ENCODE assay signal across 38 cellular contexts in genomic region chr2:151799886-151800292, GRCh38.
"Had no signal": no experiment of that assay in that cellular context is flagged by ENCODE, and none has a peak within 500 bp of the region (broad histone marks: within the 10 kb centered on the region; RNA-seq: fewer than 3 reads in every experiment).

No MANE protein-coding gene starts in this region.

- H3K4me1 ChIP-seq: ascending aorta had no signal

- H3K4me1 Mint-ChIP-seq: activated CD4-positive, alpha-beta memory T cell treated with anti-CD3 and anti-CD28 coated beads, Interleukin-2, amount 10 ng/mL, durations not matched to agents 7 days and 5 days; activated naive CD4-positive, alpha-beta T cell treated with anti-CD3 and anti-CD28 coated beads, Interleukin-2, amount 10 ng/mL, durations not matched to agents 7 days and 5 days; activated naive CD8-positive, alpha-beta T cell treated with anti-CD3 and anti-CD28 coated beads, Interleukin-2, amount 10 ng/mL, durations not matched to agents 7 days and 5 days had no signal

- H3K9me3 ChIP-seq: ascending aorta had no signal

- ATAC-seq: activated CD4-positive, alpha-beta T cell treated with anti-CD3 and anti-CD28 coated beads for 36 hours; activated CD8-positive, alpha-beta memory T cell treated with anti-CD3 and anti-CD28 coated beads, Interleukin-2, amount 10 ng/mL, durations not matched to agents 7 days and 5 days; activated CD8-positive, alpha-beta T cell treated with anti-CD3 and anti-CD28 coated beads, Interleukin-2, amount 10 ng/mL, durations not matched to agents 7 days and 5 days; activated naive CD8-positive, alpha-beta T cell treated with anti-CD3 and anti-CD28 coated beads, Interleukin-2, amount 50 U/mL, for 24 hours; WTC11 had no signal

- H3K27ac ChIP-seq: ascending aorta, cardiac muscle cell, WERI-Rb-1 had no signal

- H3K4me3 ChIP-seq: ascending aorta, cardiac muscle cell had no signal

- FAIRE-seq: bronchial epithelial cell had no signal

- H3K4me3 Mint-ChIP-seq: activated CD4-positive, alpha-beta memory T cell treated with anti-CD3 and anti-CD28 coated beads, Interleukin-2, amount 10 ng/mL, durations not matched to agents 7 days and 5 days; activated CD4-positive, alpha-beta T cell treated with anti-CD3 and anti-CD28 coated beads for 36 hours; activated CD4-positive, alpha-beta T cell treated with anti-CD3 and anti-CD28 coated beads, Interleukin-2, amount 10 ng/mL, durations not matched to agents 7 days and 5 days; activated CD8-positive, alpha-beta memory T cell treated with anti-CD3 and anti-CD28 coated beads, Interleukin-2, amount 10 ng/mL, durations not matched to agents 7 days and 5 days; activated CD8-positive, alpha-beta T cell treated with anti-CD3 and anti-CD28 coated beads, Interleukin-2, amount 10 ng/mL, durations not matched to agents 7 days and 5 days; activated naive CD4-positive, alpha-beta T cell treated with anti-CD3 and anti-CD28 coated beads, Interleukin-2, amount 10 ng/mL, durations not matched to agents 7 days and 5 days; activated naive CD4-positive, alpha-beta T cell treated with anti-CD3 and anti-CD28 coated beads, Interleukin-2, amount 50 U/mL, for 24 hours; activated naive CD8-positive, alpha-beta T cell; activated naive CD8-positive, alpha-beta T cell treated with anti-CD3 and anti-CD28 coated beads, Interleukin-2, amount 10 ng/mL, durations not matched to agents 7 days and 5 days; activated naive CD8-positive, alpha-beta T cell treated with anti-CD3 and anti-CD28 coated beads, Interleukin-2, amount 50 U/mL, for 24 hours; activated T-cell treated with anti-CD3 and anti-CD28 coated beads, Interleukin-2, amount 50 U/mL, for 24 hours; brain; central memory CD8-positive, alpha-beta T cell; T-helper 1 cell treated with Interleukin-12 subunit alpha and Interleukin-12 subunit beta and Interleukin-4 antibody, amounts not matched to agents 30 μg/mL and 1 μg/mL, for 36 hours; T-helper 2 cell treated with Interferon-gamma antibody and Interleukin-4, amounts not matched to agents 5 μg/mL and 100 μg/mL, for 36 hours; WTC11 had no signal

- H3K27me3 ChIP-seq: ascending aorta, cardiac muscle cell had no signal

- DNase-seq: activated CD4-positive, alpha-beta memory T cell treated with anti-CD3 and anti-CD28 coated beads, Interleukin-2, amount 10 ng/mL, durations not matched to agents 7 days and 5 days; activated CD4-positive, alpha-beta T cell treated with anti-CD3 and anti-CD28 coated beads for 1 hour; activated CD4-positive, alpha-beta T cell treated with anti-CD3 and anti-CD28 coated beads for 36 hours; activated CD4-positive, alpha-beta T cell treated with anti-CD3 and anti-CD28 coated beads for 48 hours; activated CD4-positive, alpha-beta T cell treated with anti-CD3 and anti-CD28 coated beads, Interleukin-2, amount 10 ng/mL, durations not matched to agents 7 days and 5 days; activated CD4-positive, alpha-beta T cell treated with anti-CD3 and anti-CD28 coated beads, Interleukin-2, amount 50 U/mL, for 48 hours; activated CD4-positive, CD25-positive, alpha-beta regulatory T cell; activated CD8-positive, alpha-beta memory T cell treated with anti-CD3 and anti-CD28 coated beads for 24 hours; activated CD8-positive, alpha-beta memory T cell treated with anti-CD3 and anti-CD28 coated beads, Interleukin-2, amount 10 ng/mL, durations not matched to agents 7 days and 5 days; activated CD8-positive, alpha-beta memory T cell treated with anti-CD3 and anti-CD28 coated beads, Interleukin-2, amount 50 U/mL, for 48 hours; activated CD8-positive, alpha-beta T cell treated with anti-CD3 and anti-CD28 coated beads, Interleukin-2, amount 10 ng/mL, durations not matched to agents 7 days and 5 days; activated effector memory CD4-positive, alpha-beta T cell treated with Interleukin-2 at 50 U/mL for 16 hours; activated gamma-delta T cell; activated naive CD4-positive, alpha-beta T cell treated with anti-CD3 and anti-CD28 coated beads, Interleukin-2, amount 10 ng/mL, durations not matched to agents 7 days and 5 days; activated naive CD4-positive, alpha-beta T cell treated with Interleukin-2 at 50 U/mL for 16 hours; activated naive CD8-positive, alpha-beta T cell treated with anti-CD3 and anti-CD28 coated beads, Interleukin-2, amount 10 ng/mL, durations not matched to agents 7 days and 5 days; activated naive CD8-positive, alpha-beta T cell treated with anti-CD3 and anti-CD28 coated beads, Interleukin-2, amount 50 U/mL, for 24 hours; activated T-cell treated with anti-CD3 and anti-CD28 coated beads, Interleukin-2, amount 50 U/mL, for 24 hours; activated T-cell treated with anti-CD3 and anti-CD28 coated beads, Interleukin-2, amount 50 U/mL, for 48 hours; amygdala; anterior cingulate cortex; caudate nucleus; cerebellar nuclear complex; T-helper 1 cell; T-helper 2 cell; T-helper 9 cell; WERI-Rb-1 had no signal

- H3K9me3 Mint-ChIP-seq: activated CD4-positive, alpha-beta memory T cell treated with anti-CD3 and anti-CD28 coated beads, Interleukin-2, amount 10 ng/mL, durations not matched to agents 7 days and 5 days; activated CD4-positive, alpha-beta T cell treated with anti-CD3 and anti-CD28 coated beads, Interleukin-2, amount 10 ng/mL, durations not matched to agents 7 days and 5 days; activated naive CD4-positive, alpha-beta T cell treated with anti-CD3 and anti-CD28 coated beads, Interleukin-2, amount 10 ng/mL, durations not matched to agents 7 days and 5 days; activated naive CD4-positive, alpha-beta T cell treated with anti-CD3 and anti-CD28 coated beads, Interleukin-2, amount 50 U/mL, for 24 hours; activated naive CD8-positive, alpha-beta T cell treated with anti-CD3 and anti-CD28 coated beads, Interleukin-2, amount 10 ng/mL, durations not matched to agents 7 days and 5 days; activated naive CD8-positive, alpha-beta T cell treated with anti-CD3 and anti-CD28 coated beads, Interleukin-2, amount 50 U/mL, for 24 hours; activated T-cell treated with anti-CD3 and anti-CD28 coated beads, Interleukin-2, amount 50 U/mL, for 24 hours; activated T-helper 2 cell treated with anti-CD3 and anti-CD28 coated beads, Interferon-gamma antibody, Interleukin-2, Interleukin-4, amounts not matched to agents 10 μg/mL and 5 μg/mL and 100 μg/mL, durations not matched to agents 14 hours and 24 hours and 36 hours; brain; central memory CD8-positive, alpha-beta T cell; T-helper 1 cell treated with Interleukin-12 subunit alpha and Interleukin-12 subunit beta and Interleukin-4 antibody, amounts not matched to agents 30 μg/mL and 1 μg/mL, for 36 hours; T-helper 2 cell treated with Interferon-gamma antibody and Interleukin-4, amounts not matched to agents 5 μg/mL and 100 μg/mL, for 36 hours; WTC11 had no signal

- H3K27ac Mint-ChIP-seq: activated CD4-positive, alpha-beta memory T cell treated with anti-CD3 and anti-CD28 coated beads, Interleukin-2, amount 10 ng/mL, durations not matched to agents 7 days and 5 days; activated CD4-positive, alpha-beta T cell treated with anti-CD3 and anti-CD28 coated beads for 36 hours; activated CD4-positive, alpha-beta T cell treated with anti-CD3 and anti-CD28 coated beads, Interleukin-2, amount 10 ng/mL, durations not matched to agents 7 days and 5 days; activated CD8-positive, alpha-beta memory T cell treated with anti-CD3 and anti-CD28 coated beads, Interleukin-2, amount 10 ng/mL, durations not matched to agents 7 days and 5 days; activated CD8-positive, alpha-beta T cell treated with anti-CD3 and anti-CD28 coated beads, Interleukin-2, amount 10 ng/mL, durations not matched to agents 7 days and 5 days; activated naive CD4-positive, alpha-beta T cell treated with anti-CD3 and anti-CD28 coated beads, Interleukin-2, amount 10 ng/mL, durations not matched to agents 7 days and 5 days; activated naive CD4-positive, alpha-beta T cell treated with anti-CD3 and anti-CD28 coated beads, Interleukin-2, amount 50 U/mL, for 24 hours; activated naive CD8-positive, alpha-beta T cell; activated naive CD8-positive, alpha-beta T cell treated with anti-CD3 and anti-CD28 coated beads, Interleukin-2, amount 10 ng/mL, durations not matched to agents 7 days and 5 days; activated naive CD8-positive, alpha-beta T cell treated with anti-CD3 and anti-CD28 coated beads, Interleukin-2, amount 50 U/mL, for 24 hours; activated T-cell treated with anti-CD3 and anti-CD28 coated beads, Interleukin-2, amount 50 U/mL, for 24 hours; activated T-helper 2 cell treated with anti-CD3 and anti-CD28 coated beads, Interferon-gamma antibody, Interleukin-2, Interleukin-4, amounts not matched to agents 10 μg/mL and 5 μg/mL and 100 μg/mL, durations not matched to agents 14 hours and 24 hours and 36 hours; brain; T-helper 1 cell treated with Interleukin-12 subunit alpha and Interleukin-12 subunit beta and Interleukin-4 antibody, amounts not matched to agents 30 μg/mL and 1 μg/mL, for 36 hours; T-helper 2 cell treated with Interferon-gamma antibody and Interleukin-4, amounts not matched to agents 5 μg/mL and 100 μg/mL, for 36 hours; WTC11 had no signal

- H3K27me3 Mint-ChIP-seq: activated CD4-positive, alpha-beta memory T cell treated with anti-CD3 and anti-CD28 coated beads, Interleukin-2, amount 10 ng/mL, durations not matched to agents 7 days and 5 days; activated CD4-positive, alpha-beta T cell treated with anti-CD3 and anti-CD28 coated beads for 36 hours; activated CD4-positive, alpha-beta T cell treated with anti-CD3 and anti-CD28 coated beads, Interleukin-2, amount 10 ng/mL, durations not matched to agents 7 days and 5 days; activated CD8-positive, alpha-beta memory T cell treated with anti-CD3 and anti-CD28 coated beads, Interleukin-2, amount 10 ng/mL, durations not matched to agents 7 days and 5 days; activated naive CD4-positive, alpha-beta T cell treated with anti-CD3 and anti-CD28 coated beads, Interleukin-2, amount 10 ng/mL, durations not matched to agents 7 days and 5 days; activated naive CD4-positive, alpha-beta T cell treated with anti-CD3 and anti-CD28 coated beads, Interleukin-2, amount 50 U/mL, for 24 hours; activated naive CD8-positive, alpha-beta T cell; activated naive CD8-positive, alpha-beta T cell treated with anti-CD3 and anti-CD28 coated beads, Interleukin-2, amount 10 ng/mL, durations not matched to agents 7 days and 5 days; activated naive CD8-positive, alpha-beta T cell treated with anti-CD3 and anti-CD28 coated beads, Interleukin-2, amount 50 U/mL, for 24 hours; activated T-cell treated with anti-CD3 and anti-CD28 coated beads, Interleukin-2, amount 50 U/mL, for 24 hours; brain; central memory CD8-positive, alpha-beta T cell had no signal
